Comparison of ENCODE assay signal across 1 cellular context in the genomic region with DNA sequence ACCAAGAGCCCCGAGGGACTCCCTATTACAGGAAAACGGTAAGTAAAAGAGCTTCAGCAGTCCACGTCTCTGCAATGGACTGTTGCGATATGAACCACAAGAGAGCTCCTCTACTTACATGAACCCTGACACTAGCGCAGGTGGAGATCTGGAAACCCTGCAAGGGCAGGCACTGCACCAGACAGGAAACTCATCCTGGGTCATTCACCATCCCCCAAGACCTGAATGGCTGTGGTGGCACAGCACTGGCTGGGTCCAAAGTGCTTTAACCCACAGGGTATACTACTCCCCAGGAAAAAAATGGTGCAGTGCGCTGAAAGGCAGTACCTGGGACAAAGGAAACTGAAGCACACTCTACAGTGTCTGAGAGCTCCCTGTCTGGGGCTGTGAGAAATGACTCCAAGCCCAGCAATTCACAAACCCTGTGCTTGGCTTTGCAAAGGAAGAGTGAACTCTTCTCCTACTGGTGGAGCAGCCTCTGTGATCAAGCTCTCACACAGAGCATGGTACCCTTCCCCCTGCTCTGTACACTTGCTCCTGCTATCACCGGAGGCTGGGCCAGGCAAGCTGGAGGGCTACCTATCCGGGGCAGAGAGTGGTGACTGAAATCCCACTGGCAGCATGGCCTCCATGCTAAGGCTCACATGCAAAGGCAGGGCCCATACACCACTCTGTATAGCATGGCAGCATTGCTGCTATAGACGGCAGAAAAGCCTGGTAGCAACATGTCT.
TF ChIP-seq lines count a peak whose summit lies in the region.

No MANE protein-coding gene starts in this region.

TF ChIP-seq in HepG2, 621 proteins besides CTCF, POLR2A, EP300 and RAD21 (continued from another document):
- TF ChIP-seq ZBTB37 (CRISPR knock-in tag; IDR thresholded peaks at IDR 0.05) (0 out of 2 replicates have a peak, but pooled peaks have one; percentile 33), HOMEZ (CRISPR knock-in tag; IDR thresholded peaks at IDR 0.05; ENCODE audit: low read depth) (0 out of 2 replicates have a peak, but pooled peaks have one; percentile 42), ZXDC (CRISPR knock-in tag; IDR thresholded peaks at IDR 0.05) (0 out of 2 replicates have a peak, but pooled peaks have one; percentile 41), ZNF264 (CRISPR knock-in tag; IDR thresholded peaks at IDR 0.05) (peak; percentile 84), ZFP41 (CRISPR knock-in tag; IDR thresholded peaks at IDR 0.05; ENCODE audit: borderline replicate concordance) (no peak), ZNF564 (CRISPR knock-in tag; IDR thresholded peaks at IDR 0.05) (peak; percentile 22; the same call in 1 of the 2 replicates), RXRA (CRISPR knock-in tag; IDR thresholded peaks at IDR 0.05) (0 out of 2 replicates have a peak, but pooled peaks have one; percentile 39), PAX8 (CRISPR knock-in tag; IDR thresholded peaks at IDR 0.05; ENCODE audit: borderline replicate concordance) (peak; percentile 62; the same call in 1 of the 2 replicates), HNF4A (CRISPR knock-in tag; IDR thresholded peaks at IDR 0.05) (peak; percentile 91)
- TF ChIP-seq, protein P1, sequence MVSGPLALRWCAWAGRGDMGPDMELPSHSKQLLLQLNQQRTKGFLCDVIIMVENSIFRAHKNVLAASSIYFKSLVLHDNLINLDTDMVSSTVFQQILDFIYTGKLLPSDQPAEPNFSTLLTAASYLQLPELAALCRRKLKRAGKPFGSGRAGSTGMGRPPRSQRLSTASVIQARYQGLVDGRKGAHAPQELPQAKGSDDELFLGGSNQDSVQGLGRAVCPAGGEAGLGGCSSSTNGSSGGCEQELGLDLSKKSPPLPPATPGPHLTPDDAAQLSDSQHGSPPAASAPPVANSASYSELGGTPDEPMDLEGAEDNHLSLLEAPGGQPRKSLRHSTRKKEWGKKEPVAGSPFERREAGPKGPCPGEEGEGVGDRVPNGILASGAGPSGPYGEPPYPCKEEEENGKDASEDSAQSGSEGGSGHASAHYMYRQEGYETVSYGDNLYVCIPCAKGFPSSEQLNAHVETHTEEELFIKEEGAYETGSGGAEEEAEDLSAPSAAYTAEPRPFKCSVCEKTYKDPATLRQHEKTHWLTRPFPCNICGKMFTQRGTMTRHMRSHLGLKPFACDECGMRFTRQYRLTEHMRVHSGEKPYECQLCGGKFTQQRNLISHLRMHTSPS (CRISPR knock-in tag; IDR thresholded peaks at IDR 0.05; ENCODE audit: low read depth) = 0 out of 2 replicates have a peak, but pooled peaks have one; percentile 5
